2 cellular contexts compared by ENCODE assay signal in genomic region chr6:44117397-44118128, GRCh38.
TF ChIP-seq lines count a peak whose summit lies in the region.

No MANE protein-coding gene starts in this region.

TF ChIP-seq in endothelial cell of umbilical vein, 7 proteins besides CTCF, POLR2A, EP300 and RAD21:
- TF ChIP-seq GATA2 (IDR thresholded peaks at IDR 0.05; ENCODE audit: insufficient read depth, insufficient read length, low read depth, low read length) (no peak), JUN (IDR thresholded peaks at IDR 0.05; ENCODE audit: borderline replicate concordance, insufficient read depth, insufficient read length, low read depth) (no peak), EZH2 (IDR thresholded peaks at IDR 0.05; ENCODE audit: borderline replicate concordance, low read depth, low read length, severe bottlenecking) (no peak), MAX (IDR thresholded peaks at IDR 0.05; ENCODE audit: insufficient read depth, insufficient read length) (no peak), MYC (IDR thresholded peaks at IDR 0.05; ENCODE audit: low read depth, low read length) (no peak), POLR2AphosphoS5 (IDR thresholded peaks at IDR 0.05; ENCODE audit: insufficient read depth, low read depth, low read length) (no peak), FOS (IDR thresholded peaks at IDR 0.05; ENCODE audit: borderline replicate concordance, insufficient read depth, low read length) (no peak)

TF ChIP-seq in GM12891, 5 proteins besides CTCF, POLR2A, EP300 and RAD21:
- TF ChIP-seq SPI1 (IDR thresholded peaks at IDR 0.05; ENCODE audit: low read depth, low read length) (no peak), PAX5 (IDR thresholded peaks at IDR 0.05; ENCODE audit: insufficient read depth, low read length, severe bottlenecking) (no peak), TAF1 (IDR thresholded peaks at IDR 0.05; ENCODE audit: low read depth, low read length) (no peak), POU2F2 (IDR thresholded peaks at IDR 0.05; ENCODE audit: low read depth, low read length) (no peak), POLR2AphosphoS5 (IDR thresholded peaks at IDR 0.05; ENCODE audit: low read depth, low read length) (no peak)
